24 cellular contexts compared by ENCODE assay signal in the genomic region with DNA sequence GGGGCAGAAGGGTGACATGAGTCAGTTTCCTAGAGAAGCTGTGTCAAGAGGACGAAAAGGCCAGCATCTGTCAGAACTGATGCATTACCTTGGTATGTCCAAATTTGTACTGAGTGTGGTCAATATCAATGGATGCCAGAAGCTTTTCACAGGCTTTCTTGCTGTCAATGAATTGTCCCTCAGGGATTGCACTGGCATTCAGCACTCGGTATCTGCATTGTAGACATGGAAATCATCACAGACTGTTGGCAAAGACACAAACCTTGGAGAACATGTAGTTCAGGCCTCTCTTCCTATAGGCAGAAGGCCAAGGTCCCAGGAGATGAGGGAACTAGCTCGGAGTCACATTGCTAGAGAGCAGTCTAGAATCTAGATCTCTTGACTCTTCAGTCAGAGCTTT.
"Had no signal": no experiment of that assay in that cellular context is flagged by ENCODE, and none has a peak within 500 bp of the region (broad histone marks: within the 10 kb centered on the region; RNA-seq: fewer than 3 reads in every experiment).

No MANE protein-coding gene starts in this region.

- ATAC-seq: heart right ventricle; left colon; left ventricle myocardium superior; lower lobe of right lung; natural killer cell; right cardiac atrium; stimulated activated naive B cell treated with anti-CD40 and anti-IgM and Interleukin-4, amounts not matched to agents 10 μg/mL and 1 μg/mL and 100 μg/mL, for 72 hours had no signal

- H3K27ac ChIP-seq: dorsolateral prefrontal cortex, heart right ventricle, lower lobe of right lung, ovary, psoas muscle, sigmoid colon, suprapubic skin, transverse colon had no signal

- H3K9me3 ChIP-seq: heart right ventricle, lower lobe of right lung, ovary, psoas muscle, sigmoid colon, suprapubic skin, transverse colon had no signal

- H3K27me3 ChIP-seq: dorsolateral prefrontal cortex, heart right ventricle, ovary, sigmoid colon, suprapubic skin, transverse colon had no signal

- H3K4me3 ChIP-seq: dorsolateral prefrontal cortex, heart right ventricle, lower lobe of right lung, ovary, psoas muscle, sigmoid colon, suprapubic skin, transverse colon had no signal

- H3K36me3 ChIP-seq: ovary had no signal

- DNase-seq: dorsolateral prefrontal cortex; effector CD4-positive, alpha-beta T cell; foreskin melanocyte; glutamatergic neuron; heart right ventricle; hippocampal formation; immature natural killer cell; islet precursor cell; kidney glomerular epithelial cell; left colon; left ventricle myocardium superior; lower lobe of right lung; natural killer cell; occipital lobe; ovary; psoas muscle; right cardiac atrium; sigmoid colon; small intestine; stimulated activated CD4-positive, alpha-beta T cell treated with anti-CD3 and anti-CD28 coated beads, Interleukin-15, amount 100 ng/mL, for 24 hours; stimulated activated CD4-positive, alpha-beta T cell treated with anti-CD3 and anti-CD28 coated beads, Interleukin-2, amount 100 ng/mL, for 48 hours; stimulated activated naive B cell treated with anti-CD40 and anti-IgM and Interleukin-4, amounts not matched to agents 10 μg/mL and 1 μg/mL and 100 μg/mL, for 72 hours; transverse colon had no signal

- H3K4me1 ChIP-seq: heart right ventricle, lower lobe of right lung, psoas muscle, sigmoid colon, suprapubic skin, transverse colon had no signal
